Comparison of ENCODE assay signal across 19 cellular contexts in the genomic region with DNA sequence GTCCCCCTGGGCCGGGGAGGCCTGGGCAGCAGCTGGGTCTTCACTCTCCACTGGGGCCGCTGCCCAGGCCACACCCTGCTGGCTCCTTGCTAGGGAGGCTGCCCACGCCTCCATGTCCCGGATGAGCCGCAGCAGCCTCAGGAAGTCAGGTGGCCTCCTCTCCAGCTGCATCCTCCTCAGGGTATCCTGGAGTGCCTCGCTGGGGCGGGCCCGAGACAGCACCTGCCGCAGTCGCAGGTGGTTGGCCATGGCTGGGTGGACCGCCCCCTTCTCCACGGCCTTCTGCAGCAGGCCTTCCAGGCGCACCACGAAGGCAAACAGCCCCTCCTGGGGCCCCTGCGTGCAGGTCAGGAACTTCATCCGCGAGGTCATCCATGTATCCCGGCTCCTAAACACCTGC. TPM values are rescaled to one million over a fixed set of nuclear protein-coding genes. Genes with fewer than 3 reads are reported as not detected.
DNase-seq lines count a peak whose midpoint lies in the region; ATAC-seq and TF ChIP-seq lines count a peak whose summit lies in the region.
"Had no signal": no experiment of that assay in that cellular context is flagged by ENCODE, and none has a peak within 500 bp of the region (broad histone marks: within the 10 kb centered on the region; RNA-seq: fewer than 3 reads in every experiment).

No MANE protein-coding gene starts in this region.

- H3K4me3 Mint-ChIP-seq in osteocyte (ENCODE audit: unreplicated experiment): no peak overlapping the region
- H3K4me3 Mint-ChIP-seq: CD4-positive, CD25-positive, alpha-beta regulatory T cell; HFFc6; T-cell had no signal

- no peak overlapping the region for H3K27ac Mint-ChIP-seq in osteocyte (ENCODE audit: unreplicated experiment)
- H3K27ac Mint-ChIP-seq: HFFc6, T-cell had no signal

- peaks cover 11% of the 10 kb centered on the region for H3K27me3 Mint-ChIP-seq in osteocyte (ENCODE audit: unreplicated experiment)

- peak; percentile 2 to 61 (median 19) for DNase-seq in NCI-H1417 (lab: John Stamatoyannopoulos, UW)
- DNase-seq in NCI-H1417 treated with DMSO at 0.1 percent for 48 hours (lab: John Stamatoyannopoulos, UW): no peak
- peak; percentile 64 for DNase-seq in NCI-H748 (lab: John Stamatoyannopoulos, UW; ENCODE audit: unreplicated experiment)
- no peak for DNase-seq in NCI-H748 treated with DMSO at 0.1 percent for 48 hours (lab: John Stamatoyannopoulos, UW)
- peak; percentile 43 for DNase-seq in NCI-H2107 (lab: John Stamatoyannopoulos, UW)
- DNase-seq in osteocyte (ENCODE audit: extremely low spot score, unreplicated experiment): peak; percentile 83
- DNase-seq in activated CD8-positive, alpha-beta memory T cell treated with anti-CD3 and anti-CD28 coated beads, Interleukin-2, amount 50 U/mL, for 48 hours: no peak
- DNase-seq: 8988T; Caco-2; CD4-positive, CD25-positive, alpha-beta regulatory T cell; HFFc6; MV-4-11; NCI-H226; NCI-H774; SIG-M5; T-cell had no signal

- H3K9me3 Mint-ChIP-seq in osteocyte (ENCODE audit: unreplicated experiment): peaks cover 10% of the 10 kb centered on the region
- H3K9me3 Mint-ChIP-seq: HFFc6, T-cell had no signal

- no peaks in the 10 kb centered on the region for H3K4me1 Mint-ChIP-seq in osteocyte (ENCODE audit: unreplicated experiment)

- no peak for ATAC-seq in GM21526 (IDR thresholded peaks at IDR 0.05; ENCODE audit: low FRiP score, unreplicated experiment)
- ATAC-seq: K562, SK-N-SH treated with all-trans-retinoic acid at 6 μM for 48 hours, T-cell had no signal

- TF ChIP-seq CTCF in osteocyte (IDR thresholded peaks at IDR 0.05): no peak

- no peaks in the 10 kb centered on the region for H3K36me3 Mint-ChIP-seq in osteocyte (ENCODE audit: unreplicated experiment)
- H3K36me3 Mint-ChIP-seq: CD4-positive, CD25-positive, alpha-beta regulatory T cell; T-cell had no signal

RNA-seq across cellular contexts. Expression of a gene that starts 2.3 kb away (rescaled TPM):
- total RNA-seq in osteocyte: not detected in 2 replicates
- total RNA-seq: Caco-2; CD4-positive, CD25-positive, alpha-beta regulatory T cell; HFFc6; K562; T-cell had no signal

RNA-seq across cellular contexts. Expression of a gene that starts 14.7 kb away (rescaled TPM):
- total RNA-seq in osteocyte: 14.0 and 14.6 TPM in 2 replicates

Comparison
In these comparisons a context has a peak if more than half of its experiments do, and no peak if none do; other contexts are left out.
1. DNase-seq: peak in NCI-H1417 (3 of 3), NCI-H748 (single experiment), NCI-H2107 (single experiment) and osteocyte (single experiment); none in NCI-H1417 treated with DMSO at 0.1 percent for 48 hours (single experiment), NCI-H748 treated with DMSO at 0.1 percent for 48 hours (single experiment) and activated CD8-positive, alpha-beta memory T cell treated with anti-CD3 and anti-CD28 coated beads, Interleukin-2, amount 50 U/mL, for 48 hours (single experiment).